In genomic region chr14:97332591-97332984, GRCh38 we compare ENCODE assay signal across 26 cellular contexts.
A peak's percentile ranks its signal among the peaks of the same experiment; 100 is the strongest.
DNase-seq lines count a peak whose midpoint lies in the region; ATAC-seq and TF ChIP-seq lines count a peak whose summit lies in the region.
"Had no signal": no experiment of that assay in that cellular context is flagged by ENCODE, and none has a peak within 500 bp of the region (broad histone marks: within the 10 kb centered on the region; RNA-seq: fewer than 3 reads in every experiment).

No MANE protein-coding gene starts in this region.

- ATAC-seq in DND-41 (ENCODE audit: insufficient read depth, low read depth) (no peak), GM18511 (IDR thresholded peaks at IDR 0.05; ENCODE audit: unreplicated experiment) (peak; percentile 13), GM21515 (IDR thresholded peaks at IDR 0.05; ENCODE audit: unreplicated experiment) (peak; percentile 34), HG03469 (IDR thresholded peaks at IDR 0.05; ENCODE audit: unreplicated experiment) (peak; percentile 22), HG03045 (IDR thresholded peaks at IDR 0.05; ENCODE audit: unreplicated experiment) (no peak)
- ATAC-seq: HCT116; heart left ventricle; stimulated activated memory B cell treated with anti-CD40 and anti-IgM and Interleukin-4, amounts not matched to agents 10 μg/mL and 1 μg/mL and 100 μg/mL, for 72 hours had no signal

- no peaks in the 10 kb centered on the region for H3K36me3 ChIP-seq in DND-41 (ENCODE audit: insufficient read depth, low read length)
- H3K36me3 ChIP-seq: cardiac muscle cell, colonic mucosa, heart left ventricle, prostate gland, sigmoid colon, SJSA1 had no signal

- peak overlapping the region; percentile 82 for H3K27ac ChIP-seq in DND-41 (ENCODE audit: low read length)
- H3K27ac ChIP-seq: cardiac muscle cell, colonic mucosa, heart left ventricle, prostate gland, sigmoid colon, SJSA1 had no signal

- peaks cover 56% of the 10 kb centered on the region for H3K4me1 ChIP-seq in DND-41 (ENCODE audit: insufficient read depth, low read length)
- H3K4me1 ChIP-seq: colonic mucosa, heart left ventricle, prostate gland, sigmoid colon had no signal

- H3K9ac ChIP-seq in DND-41 (ENCODE audit: low read depth, low read length), result peak overlapping the region; percentile 30

- H3K4me2 ChIP-seq in DND-41 (ENCODE audit: insufficient read depth, low read length), result peak overlapping the region; percentile 52; the same call in 1 of the 2 replicates

- no peaks in the 10 kb centered on the region for H3K27me3 ChIP-seq in DND-41 (ENCODE audit: insufficient read depth, low read length, poor library complexity)
- H3K27me3 ChIP-seq: cardiac muscle cell, colonic mucosa, heart left ventricle, sigmoid colon, SJSA1 had no signal

- DNase-seq in DND-41 (no peak), A172 (ENCODE audit: low spot score) (no peak), AML-193 (lab: John Stamatoyannopoulos, UW) (no peak), NCI-H1694 treated with DMSO at 0.1 percent for 48 hours (lab: John Stamatoyannopoulos, UW) (no peak)
- DNase-seq: activated CD4-positive, alpha-beta T cell treated with anti-CD3 and anti-CD28 coated beads for 48 hours; activated naive CD8-positive, alpha-beta T cell treated with anti-CD3 and anti-CD28 coated beads for 36 hours; aorta; colonic mucosa; effector CD8-positive, alpha-beta T cell; heart left ventricle; kidney; naive B cell; NCI-H1417; NCI-H774; RPMI8226; sigmoid colon; stimulated activated CD4-positive, alpha-beta T cell treated with anti-CD3 and anti-CD28 coated beads, Interleukin-4, amount 100 ng/mL, for 4 hours had no signal

- no peak overlapping the region for H3K4me3 ChIP-seq in DND-41 (ENCODE audit: low read depth in 1 of 2, low read length in 2 of 2)
- H3K4me3 ChIP-seq: cardiac muscle cell, colonic mucosa, heart left ventricle, prostate gland, sigmoid colon, SJSA1 had no signal

- H3K9me3 ChIP-seq in DND-41 (ENCODE audit: insufficient read depth, low read length, severe bottlenecking), result no peaks in the 10 kb centered on the region
- H3K9me3 ChIP-seq: colonic mucosa, heart left ventricle, prostate gland, sigmoid colon had no signal

- TF ChIP-seq CTCF in DND-41 (IDR thresholded peaks at IDR 0.05; ENCODE audit: borderline replicate concordance, extremely low read depth, low read length, poor library complexity, severe bottlenecking), result no peak

- peak overlapping the region; percentile 9 for H2AFZ ChIP-seq in DND-41 (ENCODE audit: low read depth, low read length)

- no peaks in the 10 kb centered on the region for H3K79me2 ChIP-seq in DND-41 (ENCODE audit: insufficient read depth, low read length)

- H4K20me1 ChIP-seq in DND-41 (ENCODE audit: insufficient read depth, low read length), result no peaks in the 10 kb centered on the region

Comparison
In these comparisons a context has a peak if more than half of its experiments do, and no peak if none do; other contexts are left out.
1. ATAC-seq: peak in GM18511 (single experiment), GM21515 (single experiment) and HG03469 (single experiment); none in DND-41 (single experiment) and HG03045 (single experiment).